ENCODE assay signal across 17 cellular contexts in the genomic region with DNA sequence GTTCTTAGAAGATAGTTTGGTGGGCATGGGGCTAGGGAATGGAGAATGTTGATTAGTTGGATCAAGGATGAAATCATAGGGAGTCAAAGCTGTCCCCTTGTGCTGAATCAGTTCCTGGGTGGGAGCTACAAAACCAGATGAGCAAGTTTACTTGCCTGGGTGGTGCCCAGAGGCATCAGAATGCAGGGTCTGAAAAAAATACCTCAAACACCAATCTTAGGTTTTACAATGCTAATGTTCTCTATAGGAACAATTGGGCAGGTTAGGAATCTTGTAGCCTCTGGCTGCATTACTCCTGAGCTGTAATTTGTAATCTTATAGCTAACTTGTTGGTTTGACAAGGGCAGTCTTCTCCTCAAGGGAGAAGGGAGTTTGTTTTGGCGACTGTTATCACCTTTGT. TPM values are rescaled to one million over a fixed set of nuclear protein-coding genes. Genes with fewer than 3 reads are reported as not detected.
"Had no signal": no experiment of that assay in that cellular context is flagged by ENCODE, and none has a peak within 500 bp of the region (broad histone marks: within the 10 kb centered on the region; RNA-seq: fewer than 3 reads in every experiment).

No MANE protein-coding gene starts in this region.

- H3K9me3 ChIP-seq: mucosa of descending colon, right atrium auricular region, sigmoid colon, uterus had no signal

- H3K4me1 Mint-ChIP-seq: natural killer cell, neural crest cell had no signal

- H3K36me3 ChIP-seq: right atrium auricular region, sigmoid colon, uterus had no signal

- H3K27ac Mint-ChIP-seq: natural killer cell had no signal

- H3K4me3 ChIP-seq: mucosa of descending colon, right atrium auricular region, sigmoid colon, skin epidermis, uterus had no signal

- DNase-seq: effector memory CD4-positive, alpha-beta T cell; erythroblast; foreskin keratinocyte; mammary epithelial cell; mucosa of descending colon; natural killer cell; sigmoid colon; stimulated activated naive CD4-positive, alpha-beta T cell treated with Interleukin-2 at 50 U/mL for 16 hours; trophoblast cell; uterus had no signal

- H3K27me3 ChIP-seq: foreskin keratinocyte, right atrium auricular region, sigmoid colon, uterus had no signal

- H3K36me3 Mint-ChIP-seq: natural killer cell had no signal

- FAIRE-seq: islet of Langerhans had no signal

- H3K27ac ChIP-seq: foreskin keratinocyte, right atrium auricular region, sigmoid colon, skin epidermis, uterus had no signal

- ATAC-seq: foreskin keratinocyte, left lobe of liver, mucosa of descending colon, natural killer cell had no signal

- H3K4me1 ChIP-seq: foreskin keratinocyte, right atrium auricular region, sigmoid colon, uterus had no signal

- H3K4me3 Mint-ChIP-seq: natural killer cell, neural crest cell had no signal

RNA-seq across cellular contexts. Expression of gene LHFPL3, which starts 34.4 kb away (rescaled TPM):
- total RNA-seq: foreskin keratinocyte, left lobe of liver, mammary epithelial cell, natural killer cell, neural crest cell, osteocyte, posterior vena cava, right atrium auricular region had no signal
- polyA plus RNA-seq: foreskin keratinocyte, mammary epithelial cell had no signal
